Comparison of ENCODE assay signal across 8 cellular contexts in the genomic region with DNA sequence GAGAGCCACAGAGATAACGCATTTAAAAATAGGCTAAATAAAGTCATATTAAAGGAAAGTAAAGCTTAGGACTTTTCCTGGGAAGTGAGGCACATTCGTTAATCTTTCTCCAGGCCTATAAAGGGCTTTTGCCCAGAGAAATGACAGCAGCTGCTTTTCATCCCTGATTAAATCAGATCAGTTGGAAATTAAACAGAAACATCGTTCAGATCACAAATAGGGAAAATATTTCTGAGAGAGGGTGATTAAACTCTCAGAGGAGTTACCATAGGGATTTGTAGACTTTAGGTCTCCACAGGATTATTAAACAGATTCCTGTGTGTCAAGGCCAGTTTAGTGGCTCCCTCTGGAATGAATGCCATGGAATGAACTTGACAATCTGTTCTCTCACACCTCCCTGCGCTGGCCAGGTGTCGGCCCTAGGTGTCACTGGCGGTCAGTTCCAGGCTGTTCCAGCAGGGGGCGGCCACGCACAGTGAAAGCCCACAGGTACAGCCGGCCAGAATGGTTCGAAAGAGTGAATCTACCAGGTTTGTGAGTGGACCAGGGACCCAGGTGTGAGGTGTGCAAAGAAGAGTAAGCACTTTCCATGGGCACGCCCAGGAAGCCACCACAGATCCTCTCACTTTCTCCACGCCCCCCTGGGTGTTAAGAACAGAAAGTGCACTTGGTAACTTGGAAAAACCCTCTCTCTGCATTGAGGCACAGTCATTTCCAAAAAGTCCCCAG.
A peak's percentile ranks its signal among the peaks of the same experiment; 100 is the strongest.
DNase-seq lines count a peak whose midpoint lies in the region; ATAC-seq and TF ChIP-seq lines count a peak whose summit lies in the region.

No MANE protein-coding gene starts in this region.

- ATAC-seq in GM18505 (IDR thresholded peaks at IDR 0.05; ENCODE audit: unreplicated experiment) = peak; percentile 96
- peak; percentile 94 for ATAC-seq in HG02885 (IDR thresholded peaks at IDR 0.05; ENCODE audit: poor library complexity, unreplicated experiment)

- intact Hi-C loops in A673 (cut with micrococcal nuclease; ENCODE audit: unreplicated experiment) = loop anchor here (1.0 to 10.0 kb wide), 3 partner anchors 177 to 937 kb away; no protein-coding TSS in a partner anchor

- no TSS peak for BruUV-seq in A673 (replicated peaks; lab: Mats Ljungman, UMichigan)

- no peaks in the 10 kb centered on the region for H3K36me3 ChIP-seq in A673 (ENCODE audit: insufficient read depth, low read length, poor library complexity, severe bottlenecking)

- peak; percentile 99 for TF ChIP-seq CTCF in A673 (conservative IDR thresholded peaks at IDR 0.05; ENCODE audit: low read depth, low read length)

- H3K27ac ChIP-seq in A673 (ENCODE audit: low read depth, low read length, poor library complexity, severe bottlenecking) = no peak overlapping the region

- CTCF ChIA-PET in A673 (lab: Charles Lee) = no interaction called here

- H3K4me3 ChIP-seq in A673 (ENCODE audit: low read depth, low read length, poor library complexity, severe bottlenecking) = no peak overlapping the region

- no peak for TF ChIP-seq POLR2A in GM18505 (IDR thresholded peaks at IDR 0.05; ENCODE audit: borderline replicate concordance, extremely low read depth, insufficient read depth, insufficient read length)

- peaks cover 10% of the 10 kb centered on the region for H3K27me3 ChIP-seq in A673 (replicated peaks; ENCODE audit: insufficient read depth, low read depth, low read length, poor library complexity)

- POLR2A ChIA-PET in A673 (lab: Charles Lee; ENCODE audit: low non-redundant PET) = no interaction called here

- peak; percentile 49 for DNase-seq in A673 (ENCODE audit: low spot score)
- peak; percentile 19 for DNase-seq in NCI-H2107 (lab: John Stamatoyannopoulos, UW)
- peak; percentile 89 for DNase-seq in activated CD4-positive, CD25-positive, alpha-beta regulatory T cell treated with anti-CD3 and anti-CD28 coated beads, Interleukin-2, amount 50 U/mL, for 72 hours
- peak; percentile 65 for DNase-seq in central memory CD4-positive, alpha-beta T cell
- peak; percentile 92 for DNase-seq in left kidney (ENCODE audit: low read depth, low spot score)
- DNase-seq in stimulated activated CD4-positive, alpha-beta T cell treated with anti-CD3 and anti-CD28 coated beads, Interleukin-4, amount 100 ng/mL, for 4 hours = peak; percentile 65 to 78

- H3K9me3 ChIP-seq in A673 (ENCODE audit: low read depth, low read length, poor library complexity, severe bottlenecking) = no peaks in the 10 kb centered on the region

- H3K4me1 ChIP-seq in A673 (ENCODE audit: insufficient read depth, low read length, poor library complexity, severe bottlenecking) = no peaks in the 10 kb centered on the region

Comparison
In these comparisons a context has a peak if more than half of its experiments do, and no peak if none do; other contexts are left out.
1. DNase-seq: peak in every context shown above with its lines; median percentile 92 in left kidney; 89 in activated CD4-positive, CD25-positive, alpha-beta regulatory T cell treated with anti-CD3 and anti-CD28 coated beads, Interleukin-2, amount 50 U/mL, for 72 hours; 72 in stimulated activated CD4-positive, alpha-beta T cell treated with anti-CD3 and anti-CD28 coated beads, Interleukin-4, amount 100 ng/mL, for 4 hours; 65 in central memory CD4-positive, alpha-beta T cell; 49 in A673; 19 in NCI-H2107.